ENCODE assay signal across 8 cellular contexts in the genomic region with DNA sequence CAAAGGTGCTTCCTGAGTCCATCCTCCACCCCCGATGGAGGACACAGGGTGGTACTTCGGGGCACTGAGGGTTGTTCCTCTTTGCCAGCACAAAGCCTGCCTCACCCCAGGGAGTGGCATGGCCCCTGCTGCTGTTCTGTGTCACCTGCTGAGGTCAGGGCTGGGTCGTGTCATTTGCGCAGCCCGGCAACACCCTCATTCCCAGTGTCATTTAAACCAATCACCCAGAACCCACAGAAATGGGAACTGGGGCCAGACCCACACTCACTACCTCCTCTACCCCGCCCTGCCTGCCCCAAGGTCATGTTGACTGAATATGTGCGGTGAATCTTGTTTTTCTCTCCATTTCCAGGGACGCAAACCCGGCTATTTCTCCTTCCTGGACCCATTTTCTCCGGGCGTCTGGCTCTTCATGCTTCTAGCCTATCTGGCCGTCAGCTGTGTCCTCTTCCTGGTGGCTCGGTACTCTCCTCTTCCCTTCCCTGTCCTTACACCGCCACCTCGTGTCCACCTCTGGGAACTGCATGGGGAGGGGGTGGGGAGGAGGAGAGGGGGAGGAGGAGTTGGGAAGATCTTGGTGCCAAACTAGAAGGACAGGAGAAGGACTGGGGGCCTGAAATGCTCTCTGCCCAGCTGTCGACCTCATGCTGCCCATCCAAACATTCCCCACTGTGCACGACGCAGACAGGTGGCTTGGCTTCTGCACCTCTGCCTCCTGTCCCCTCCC.
DNase-seq lines count a peak whose midpoint lies in the region; ATAC-seq and TF ChIP-seq lines count a peak whose summit lies in the region.

No MANE protein-coding gene starts in this region.

- H3K9ac ChIP-seq in duodenal mucosa (ENCODE audit: low read depth in 1 of 2, low read length in 2 of 2) = peak overlapping the region in 1 of 2 donors; percentile 61

- H3K9me3 ChIP-seq in duodenal mucosa (ENCODE audit: control insufficient read depth in 1 of 2, low read length in 2 of 2) = no peaks in the 10 kb centered on the region
- no peaks in the 10 kb centered on the region for H3K9me3 ChIP-seq in lower lobe of right lung

- H3K36me3 ChIP-seq in duodenal mucosa (ENCODE audit: control insufficient read depth in 1 of 2, insufficient read depth in 2 of 2, low read length in 2 of 2) (no peaks in the 10 kb centered on the region), lower lobe of right lung (no peaks in the 10 kb centered on the region)

- TF ChIP-seq CTCF in lower lobe of right lung (IDR thresholded peaks at IDR 0.05) = peak; percentile 67

- intact Hi-C loops in lower lobe of right lung (cut with DNase I) = no loop called here

- H3K4me3 ChIP-seq in duodenal mucosa (ENCODE audit: low read depth in 1 of 2, low read length in 2 of 2) = peak overlapping the region; percentile 53 to 67
- H3K4me3 ChIP-seq in lower lobe of right lung = peak overlapping the region; percentile 17

- peak; percentile 41 for DNase-seq in DMS114 treated with DMSO at 0.1 percent for 48 hours (lab: John Stamatoyannopoulos, UW; ENCODE audit: unreplicated experiment)
- DNase-seq in NCI-H526 (lab: John Stamatoyannopoulos, UW) = peak; percentile 96 to 98
- peak; percentile 31 to 43 for DNase-seq in activated CD4-positive, alpha-beta T cell treated with anti-CD3 and anti-CD28 coated beads, Interleukin-2, amount 50 U/mL, for 24 hours (ENCODE audit: low read depth in 1 of 2, low spot score in 1 of 2)
- DNase-seq in lower lobe of right lung = peak; percentile 62
- peak; percentile 33 to 66 (median 45) for DNase-seq in stimulated activated CD4-positive, alpha-beta T cell treated with anti-CD3 and anti-CD28 coated beads, TNF-alpha, amount 100 ng/mL, for 24 hours (ENCODE audit: low read depth in 3 of 3)

- H3K27ac ChIP-seq in duodenal mucosa (ENCODE audit: low read depth, low read length) (no peak overlapping the region), lower lobe of right lung (no peak overlapping the region)

- H3K4me1 ChIP-seq in duodenal mucosa (ENCODE audit: control insufficient read depth in 1 of 2, insufficient read depth in 2 of 2, low read length in 2 of 2) (peaks cover 4 to 6% of the 10 kb centered on the region in 2 donors), lower lobe of right lung (peaks cover 8% of the 10 kb centered on the region)

- ATAC-seq in HG02798 (IDR thresholded peaks at IDR 0.05; ENCODE audit: poor library complexity, unreplicated experiment) (peak; percentile 67), lower lobe of right lung (peak; percentile 85 to 92), HG03378 (IDR thresholded peaks at IDR 0.05; ENCODE audit: unreplicated experiment) (no peak)

- peaks cover 0 to 5% of the 10 kb centered on the region in 2 donors for H3K27me3 ChIP-seq in duodenal mucosa (ENCODE audit: control insufficient read depth in 1 of 2, insufficient read depth in 2 of 2, low read length in 2 of 2)
- H3K27me3 ChIP-seq in lower lobe of right lung (ENCODE audit: low read depth) = no peaks in the 10 kb centered on the region

Comparison
In these comparisons a context has a peak if more than half of its experiments do, and no peak if none do; other contexts are left out.
1. DNase-seq: peak in every context shown above with its lines; median percentile 97 in NCI-H526; 62 in lower lobe of right lung; 45 in stimulated activated CD4-positive, alpha-beta T cell treated with anti-CD3 and anti-CD28 coated beads, TNF-alpha, amount 100 ng/mL, for 24 hours; 41 in DMS114 treated with DMSO at 0.1 percent for 48 hours; 37 in activated CD4-positive, alpha-beta T cell treated with anti-CD3 and anti-CD28 coated beads, Interleukin-2, amount 50 U/mL, for 24 hours.